ENCODE assay signal across 8 cellular contexts in genomic region chrX:73214366-73215094, GRCh38. TPM values are rescaled to one million over a fixed set of nuclear protein-coding genes. Genes with fewer than 3 reads are reported as not detected.
DNase-seq lines count a peak whose midpoint lies in the region; ATAC-seq and TF ChIP-seq lines count a peak whose summit lies in the region.

Gene NAP1L2, minus strand, starts transcription at chrX:73214851. Its CDS starts 359 bp downstream, at chrX:73214492.

- H4K8ac ChIP-seq in H9 (replicated peaks; ENCODE audit: insufficient read length, low read depth, low read length) = no peak within 1 kb of the TSS

- TF ChIP-seq CTCF in H9 (conservative IDR thresholded peaks at IDR 0.05) (no peak), PC-3 (conservative IDR thresholded peaks at IDR 0.05; ENCODE audit: low read depth, low read length) (no peak), RWPE1 (conservative IDR thresholded peaks at IDR 0.05; ENCODE audit: low read depth) (no peak)

- H3K79me1 ChIP-seq in H9 (ENCODE audit: insufficient read depth, low read depth, low read length, poor library complexity, severe bottlenecking) = no peaks in the 10 kb centered on the region

- no peak within 1 kb of the TSS for H3K4ac ChIP-seq in H9 (ENCODE audit: low read depth, low read length)

- H3T11ph ChIP-seq in H9 (ENCODE audit: low read length) = no peak within 1 kb of the TSS

- H2BK15ac ChIP-seq in H9 (ENCODE audit: low read depth, low read length) = no peak within 1 kb of the TSS

- DNase-seq in DMS79 treated with DMSO at 0.1 percent for 48 hours (lab: John Stamatoyannopoulos, UW) (peak; percentile 67), H9 (peak; percentile 69), PC-3 (peak; percentile 77), amygdala (lab: John Stamatoyannopoulos, UW) (peak in 50 of 56 donors; percentile 0 to 76 (median 16)), right cardiac atrium (peak; percentile 28 to 61 (median 53)), pons (ENCODE audit: low spot score) (peak; percentile 79), HuH-7 (ENCODE audit: low spot score) (no peak), RWPE1 (ENCODE audit: low spot score) (no peak)

- no peaks in the 10 kb centered on the region for H3F3A ChIP-seq in PC-3 (ENCODE audit: low read length, unreplicated experiment)

- H3K27me3 Mint-ChIP-seq in H9 (ENCODE audit: low read depth) = no peaks in the 10 kb centered on the region; the same call in 1 of the 2 replicates

- peak within 1 kb of the TSS; percentile 66 for H3K18ac ChIP-seq in H9 (ENCODE audit: insufficient read length, low read depth, low read length)

- H3K4me3 ChIP-seq in PC-3 (ENCODE audit: low read length) (peak within 1 kb of the TSS; percentile 83), right cardiac atrium (ENCODE audit: low read length) (peak within 1 kb of the TSS; percentile 81)

- no peaks in the 10 kb centered on the region for H3K4me1 ChIP-seq in H9 (ENCODE audit: insufficient read depth, low read length)
- peaks cover 10% of the 10 kb centered on the region for H3K4me1 ChIP-seq in PC-3 (ENCODE audit: insufficient read depth, low read length)
- no peaks in the 10 kb centered on the region for H3K4me1 ChIP-seq in right cardiac atrium (ENCODE audit: control insufficient read depth, insufficient read depth, low read length)

- no peaks in the 10 kb centered on the region for H3K23me2 ChIP-seq in H9 (ENCODE audit: insufficient read length, low read depth, low read length, poor library complexity, severe bottlenecking)

- H3K14ac ChIP-seq in H9 (ENCODE audit: insufficient read depth, low read length) = no peak within 1 kb of the TSS; the same call in none of the 2 replicates

- H3K36me3 ChIP-seq in PC-3 (ENCODE audit: low read depth, low read length) = no peaks in the 10 kb centered on the region

- H3K4me2 ChIP-seq in H9 (ENCODE audit: insufficient read depth, insufficient read length, low read length) = peak within 1 kb of the TSS; percentile 72
- peak within 1 kb of the TSS; percentile 98 for H3K4me2 ChIP-seq in PC-3 (ENCODE audit: low read length)

- peak within 1 kb of the TSS; percentile 89 to 94 for H3K4me3 Mint-ChIP-seq in H9

- H4K5ac ChIP-seq in H9 (ENCODE audit: insufficient read length, low read depth, low read length) = no peak within 1 kb of the TSS

- H2AFZ ChIP-seq in H9 (ENCODE audit: low read length) = peak within 1 kb of the TSS; percentile 60
- H2AFZ ChIP-seq in PC-3 (ENCODE audit: low read length) = peak within 1 kb of the TSS; percentile 98

- H3K9ac ChIP-seq in H9 (ENCODE audit: extremely low read depth, insufficient read length, low read length) = peak within 1 kb of the TSS; percentile 56
- H3K9ac ChIP-seq in PC-3 (ENCODE audit: low read length) = peak within 1 kb of the TSS; percentile 55

- peaks cover 31% of the 10 kb centered on the region for H3K9me3 ChIP-seq in H9 (ENCODE audit: control insufficient read depth, low read depth, low read length)
- no peaks in the 10 kb centered on the region for H3K9me3 ChIP-seq in PC-3 (ENCODE audit: low read length)
- H3K9me3 ChIP-seq in right cardiac atrium (ENCODE audit: control insufficient read depth, low read length) = no peaks in the 10 kb centered on the region

- H3K79me2 ChIP-seq in H9 (ENCODE audit: insufficient read depth, low read length) (no peaks in the 10 kb centered on the region), PC-3 (ENCODE audit: low read length) (peaks cover 21% of the 10 kb centered on the region)

- no CpG with 5 or more reads among the region's 34 CpGs for WGBS in H9 (ENCODE audit: extremely low coverage, insufficient read length, low lambda C conversion rate)
- under 1% methylated on average over 34 of the region's 34 CpGs for WGBS in right cardiac atrium

- H2BK120ac ChIP-seq in H9 (ENCODE audit: low read depth, low read length, poor library complexity, severe bottlenecking) = no peak within 1 kb of the TSS

- H3K4me1 Mint-ChIP-seq in H9 = peaks cover 12 to 13% of the 10 kb centered on the region in 2 experiments

- CTCF ChIA-PET in PC-3 (lab: Charles Lee) = no interaction called here
- CTCF ChIA-PET in RWPE1 (lab: Yijun Ruan, JAX) = interaction anchor here (0.6 kb wide), 2 partner anchors 426 to 878 kb away, joined by 3 read pairs; no protein-coding TSS in a partner anchor

- peaks cover 0 to 6% (median 5%) of the 10 kb centered on the region in 3 experiments; a peak in 4 of 7 replicates for H3K36me3 Mint-ChIP-seq in H9 (ENCODE audit: insufficient read depth in 1 of 3, low read depth in 3 of 3)

- H3K27ac ChIP-seq in H9 (ENCODE audit: insufficient read length, low read depth, low read length) (no peak within 1 kb of the TSS), PC-3 (ENCODE audit: low read length) (peak within 1 kb of the TSS; percentile 54), right cardiac atrium (ENCODE audit: low read length) (peak within 1 kb of the TSS; percentile 75), RWPE1 (no peak within 1 kb of the TSS)

- H2BK12ac ChIP-seq in H9 (ENCODE audit: insufficient read length, low read depth, low read length) = no peak within 1 kb of the TSS

- H3K9me3 Mint-ChIP-seq in H9 = peaks cover 54 to 73% of the 10 kb centered on the region in 2 experiments

- peak within 1 kb of the TSS; percentile 56 to 73 (median 61); a peak in 6 of 7 replicates for H3K27ac Mint-ChIP-seq in H9

- H3K27me3 ChIP-seq in H9 (ENCODE audit: insufficient read depth, low read length) (no peaks in the 10 kb centered on the region), PC-3 (ENCODE audit: low read length) (no peaks in the 10 kb centered on the region), right cardiac atrium (ENCODE audit: control insufficient read depth, insufficient read depth) (no peaks in the 10 kb centered on the region)

- H2BK20ac ChIP-seq in H9 (ENCODE audit: low read depth, low read length, poor library complexity, severe bottlenecking) = no peak within 1 kb of the TSS

- peak; percentile 91 for ATAC-seq in PC-3
- ATAC-seq in right cardiac atrium = peak; percentile 93 to 97

- no peak within 1 kb of the TSS for H3K56ac ChIP-seq in H9 (ENCODE audit: insufficient read length, low read depth, low read length)

- H2BK5ac ChIP-seq in H9 (ENCODE audit: insufficient read length, low read length) = no peak within 1 kb of the TSS

- H4K20me1 ChIP-seq in H9 (ENCODE audit: control insufficient read depth, insufficient read depth, insufficient read length) (no peaks in the 10 kb centered on the region), PC-3 (ENCODE audit: low read length) (no peaks in the 10 kb centered on the region)

- H2AK5ac ChIP-seq in H9 (ENCODE audit: insufficient read length, low read length) = no peak within 1 kb of the TSS

- no peak within 1 kb of the TSS for H4K91ac ChIP-seq in H9 (ENCODE audit: insufficient read length, low read depth, low read length)

- H3K23ac ChIP-seq in H9 (ENCODE audit: insufficient read length, low read depth, low read length) = no peak within 1 kb of the TSS

- intact Hi-C loops in PC-3 (cut with micrococcal nuclease) (no loop called here), right cardiac atrium (cut with DNase I) (no loop called here)

- BruUV-seq in PC-3 (replicated peaks; lab: Mats Ljungman, UMichigan) = no TSS peak

- POLR2A ChIA-PET in PC-3 (lab: Charles Lee; ENCODE audit: unreplicated experiment) (no interaction called here), RWPE1 (lab: Yijun Ruan, JAX; ENCODE audit: low non-redundant PET) (no interaction called here)

- H3K9me2 ChIP-seq in PC-3 (replicated peaks; ENCODE audit: low read length) = no peaks in the 10 kb centered on the region

RNA-seq across cellular contexts. Expression of gene NAP1L2, which starts in this region (rescaled TPM):
- 12.2 and 12.8 TPM in 2 replicates for total RNA-seq in H9 (2021)
- total RNA-seq in PC-3 (2014; rRNA removed) = 6.7 and 8.6 TPM in 2 replicates
- 10 to 100 TPM in 2 of 4 donors, 1 to 10 TPM in 2; 8.9 to 18.8 (median 11.3) TPM for total RNA-seq in right cardiac atrium
- polyA plus RNA-seq in right cardiac atrium = 8.6 TPM

Comparison
In these comparisons a context has a peak if more than half of its experiments do, and no peak if none do; other contexts are left out.
1. DNase-seq: peak in DMS79 treated with DMSO at 0.1 percent for 48 hours (single experiment), H9 (single experiment), PC-3 (single experiment), amygdala (50 of 56), right cardiac atrium (3 of 3) and pons (single experiment); none in HuH-7 (single experiment) and RWPE1 (single experiment).
2. H3K27ac ChIP-seq: peak in PC-3 (single experiment) and right cardiac atrium (single experiment); none in H9 (single experiment) and RWPE1 (single experiment).